8 cellular contexts compared by ENCODE assay signal in the genomic region with DNA sequence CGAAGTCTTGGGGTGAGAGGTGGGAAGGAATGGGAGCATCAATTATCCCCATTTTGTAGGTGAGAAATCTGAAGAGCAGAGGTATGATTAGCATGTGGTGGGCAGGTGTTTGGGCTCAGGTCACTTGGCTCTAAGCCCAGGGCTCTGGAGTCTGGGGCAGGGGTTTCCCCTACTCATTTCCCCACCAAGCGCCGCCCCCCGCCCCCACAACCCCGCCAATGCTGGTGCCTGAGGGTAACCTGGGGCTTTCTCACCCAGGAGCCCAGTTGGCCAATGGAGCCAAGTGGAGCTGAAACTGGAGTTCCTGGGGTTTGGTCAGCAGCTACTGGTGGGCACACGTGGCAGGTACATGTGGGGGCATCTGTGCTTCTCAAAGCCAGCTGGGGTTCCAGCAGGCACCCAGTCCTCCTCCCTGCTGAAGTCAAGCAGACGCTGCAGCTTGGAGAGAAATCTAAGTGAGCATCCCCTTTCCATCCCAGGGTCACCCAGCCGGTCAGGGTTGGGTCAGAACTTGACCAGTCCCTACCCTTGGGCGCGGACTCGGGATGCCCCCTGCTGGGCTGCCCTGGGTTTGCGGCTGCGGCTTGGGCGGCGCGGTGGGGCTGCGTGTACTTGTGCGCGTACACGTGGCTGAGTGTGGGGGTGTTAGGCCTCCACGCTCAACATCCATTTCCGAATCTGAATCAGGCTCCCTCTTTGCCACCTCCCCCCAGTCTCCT. TPM values are rescaled to one million over a fixed set of nuclear protein-coding genes. Genes with fewer than 3 reads are reported as not detected.
A peak's percentile ranks its signal among the peaks of the same experiment; 100 is the strongest.
DNase-seq lines count a peak whose midpoint lies in the region; ATAC-seq lines count a peak whose summit lies in the region.

No MANE protein-coding gene starts in this region.

- H3K27me3 Mint-ChIP-seq in activated T-helper 1 cell treated with anti-CD3 and anti-CD28 coated beads, Interleukin-12 subunit alpha, Interleukin-12 subunit beta, Interleukin-2, Interleukin-4 antibody, amounts not matched to agents 30 ng/mL and 10 ng/mL and 1 ng/mL, durations not matched to agents 14 hours and 24 hours and 36 hours (ENCODE audit: insufficient read depth): peaks cover 71% of the 10 kb centered on the region

- H3K27ac Mint-ChIP-seq in activated T-helper 1 cell treated with anti-CD3 and anti-CD28 coated beads, Interleukin-12 subunit alpha, Interleukin-12 subunit beta, Interleukin-2, Interleukin-4 antibody, amounts not matched to agents 30 ng/mL and 10 ng/mL and 1 ng/mL, durations not matched to agents 14 hours and 24 hours and 36 hours: no peak overlapping the region

- intact Hi-C loops in head of caudate nucleus (cut with DNase I): no loop called here
- intact Hi-C loops in activated T-helper 1 cell treated with anti-CD3 and anti-CD28 coated beads, Interleukin-12 subunit alpha, Interleukin-12 subunit beta, Interleukin-2, Interleukin-4 antibody, amounts not matched to agents 30 ng/mL and 10 ng/mL and 1 ng/mL, durations not matched to agents 14 hours and 24 hours and 36 hours (cut with micrococcal nuclease): no loop called here

- H3K4me1 Mint-ChIP-seq in activated T-helper 1 cell treated with anti-CD3 and anti-CD28 coated beads, Interleukin-12 subunit alpha, Interleukin-12 subunit beta, Interleukin-2, Interleukin-4 antibody, amounts not matched to agents 30 ng/mL and 10 ng/mL and 1 ng/mL, durations not matched to agents 14 hours and 24 hours and 36 hours (ENCODE audit: low read depth): peaks cover 24% of the 10 kb centered on the region

- H3K9me3 Mint-ChIP-seq in activated T-helper 1 cell treated with anti-CD3 and anti-CD28 coated beads, Interleukin-12 subunit alpha, Interleukin-12 subunit beta, Interleukin-2, Interleukin-4 antibody, amounts not matched to agents 30 ng/mL and 10 ng/mL and 1 ng/mL, durations not matched to agents 14 hours and 24 hours and 36 hours: no peaks in the 10 kb centered on the region

- ATAC-seq in HG03095 (IDR thresholded peaks at IDR 0.05; ENCODE audit: unreplicated experiment): no peak

- peak; percentile 23 for DNase-seq in NCI-H748 (lab: John Stamatoyannopoulos, UW; ENCODE audit: unreplicated experiment)
- DNase-seq in NCI-H748 treated with DMSO at 0.1 percent for 48 hours (lab: John Stamatoyannopoulos, UW): no peak
- DNase-seq in activated CD8-positive, alpha-beta memory T cell treated with anti-CD3 and anti-CD28 coated beads for 24 hours: peak; percentile 74
- peak; percentile 39 to 91 (median 76) for DNase-seq in head of caudate nucleus
- DNase-seq in stimulated activated CD8-positive, alpha-beta memory T cell treated with anti-CD3 and anti-CD28 coated beads, Interleukin-15, amount 100 ng/mL, for 48 hours (ENCODE audit: low read depth in 2 of 2): peak; percentile 32 to 34
- no peak for DNase-seq in activated T-helper 1 cell treated with anti-CD3 and anti-CD28 coated beads, Interleukin-12 subunit alpha, Interleukin-12 subunit beta, Interleukin-2, Interleukin-4 antibody, amounts not matched to agents 30 ng/mL and 10 ng/mL and 1 ng/mL, durations not matched to agents 14 hours and 24 hours and 36 hours (ENCODE audit: low spot score)
- no peak for DNase-seq in AG08396 (ENCODE audit: low spot score)

- H3K4me3 Mint-ChIP-seq in activated T-helper 1 cell treated with anti-CD3 and anti-CD28 coated beads, Interleukin-12 subunit alpha, Interleukin-12 subunit beta, Interleukin-2, Interleukin-4 antibody, amounts not matched to agents 30 ng/mL and 10 ng/mL and 1 ng/mL, durations not matched to agents 14 hours and 24 hours and 36 hours: no peak overlapping the region

- H3K36me3 Mint-ChIP-seq in activated T-helper 1 cell treated with anti-CD3 and anti-CD28 coated beads, Interleukin-12 subunit alpha, Interleukin-12 subunit beta, Interleukin-2, Interleukin-4 antibody, amounts not matched to agents 30 ng/mL and 10 ng/mL and 1 ng/mL, durations not matched to agents 14 hours and 24 hours and 36 hours (ENCODE audit: low read depth): peaks cover 2% of the 10 kb centered on the region

RNA-seq across cellular contexts. Expression of a gene that starts 1.6 kb away (rescaled TPM):
- total RNA-seq in activated T-helper 1 cell treated with anti-CD3 and anti-CD28 coated beads, Interleukin-12 subunit alpha, Interleukin-12 subunit beta, Interleukin-2, Interleukin-4 antibody, amounts not matched to agents 30 ng/mL and 10 ng/mL and 1 ng/mL, durations not matched to agents 14 hours and 24 hours and 36 hours: not detected in 2 replicates

RNA-seq across cellular contexts. Expression of a gene that starts 42.1 kb away (rescaled TPM):
- total RNA-seq in activated T-helper 1 cell treated with anti-CD3 and anti-CD28 coated beads, Interleukin-12 subunit alpha, Interleukin-12 subunit beta, Interleukin-2, Interleukin-4 antibody, amounts not matched to agents 30 ng/mL and 10 ng/mL and 1 ng/mL, durations not matched to agents 14 hours and 24 hours and 36 hours: 397 and 399 TPM in 2 replicates

Comparison
In these comparisons a context has a peak if more than half of its experiments do, and no peak if none do; other contexts are left out.
1. DNase-seq: peak in NCI-H748 (single experiment), activated CD8-positive, alpha-beta memory T cell treated with anti-CD3 and anti-CD28 coated beads for 24 hours (single experiment), head of caudate nucleus (42 of 42) and stimulated activated CD8-positive, alpha-beta memory T cell treated with anti-CD3 and anti-CD28 coated beads, Interleukin-15, amount 100 ng/mL, for 48 hours (2 of 2); none in NCI-H748 treated with DMSO at 0.1 percent for 48 hours (single experiment), activated T-helper 1 cell treated with anti-CD3 and anti-CD28 coated beads, Interleukin-12 subunit alpha, Interleukin-12 subunit beta, Interleukin-2, Interleukin-4 antibody, amounts not matched to agents 30 ng/mL and 10 ng/mL and 1 ng/mL, durations not matched to agents 14 hours and 24 hours and 36 hours (single experiment) and AG08396 (single experiment).